In genomic region chr10:94320285-94320914, GRCh38 we compare ENCODE assay signal across 8 cellular contexts. TPM values are rescaled to one million over a fixed set of nuclear protein-coding genes. Genes with fewer than 3 reads are reported as not detected.
A peak's percentile ranks its signal among the peaks of the same experiment; 100 is the strongest.
DNase-seq lines count a peak whose midpoint lies in the region; ATAC-seq, FAIRE-seq and TF ChIP-seq lines count a peak whose summit lies in the region.

No MANE protein-coding gene starts in this region.

- no peak overlapping the region for H3K23ac ChIP-seq in H1 (ENCODE audit: insufficient read length)

- no peak overlapping the region for H3K4me2 ChIP-seq in H1 (ENCODE audit: insufficient read depth in 1 of 2, low read depth in 2 of 2, low read length in 2 of 2)

- H3K4me1 Mint-ChIP-seq in mesothelial cell of epicardium: no peaks in the 10 kb centered on the region

- TF ChIP-seq RAD21 in H1 (IDR thresholded peaks at IDR 0.05 in 1 of 2, conservative IDR thresholded peaks at IDR 0.05 in 1 of 2; ENCODE audit: low read depth in 2 of 2, low read length in 2 of 2): peak; percentile 83

- H3K79me1 ChIP-seq in H1 (ENCODE audit: low read depth, low read length): no peaks in the 10 kb centered on the region

- H2BK20ac ChIP-seq in H1 (ENCODE audit: low read length): no peak overlapping the region

- no peak overlapping the region for H3K56ac ChIP-seq in H1 (replicated peaks; ENCODE audit: insufficient read length, low read depth, low read length)

- DNase-seq in D341Med (ENCODE audit: low spot score) (peak; percentile 54), NCI-H774 (lab: John Stamatoyannopoulos, UW) (peak; percentile 1), H1 (ENCODE audit: low read depth in 1 of 2, low spot score in 2 of 2) (peak; percentile 41 to 83), mesothelial cell of epicardium (ENCODE audit: low spot score in 2 of 2, unreplicated experiment in 2 of 2) (peak; percentile 46 to 72), mesenteric fat pad (ENCODE audit: low spot score) (no peak)
- DNase-seq in activated CD8-positive, alpha-beta memory T cell treated with anti-CD3 and anti-CD28 coated beads for 1 hour (ENCODE audit: extremely low read depth in 1 of 2, low read depth in 1 of 2): peak; percentile 21 to 49
- DNase-seq in stimulated activated CD8-positive, alpha-beta memory T cell treated with anti-CD3 and anti-CD28 coated beads, Interleukin-4, amount 100 ng/mL, for 24 hours (ENCODE audit: low read depth): peak; percentile 35

- H3K14ac ChIP-seq in H1 (ENCODE audit: insufficient read length): no peak overlapping the region

- no peak overlapping the region for H3K4me3 ChIP-seq in H1 (ENCODE audit: extremely low read depth in 1 of 4, insufficient read depth in 2 of 4, low read depth in 3 of 4, low read length in 4 of 4)

- no peak overlapping the region for H2AFZ ChIP-seq in H1 (ENCODE audit: low read length)

- H4K91ac ChIP-seq in H1 (replicated peaks; ENCODE audit: insufficient read length, low read length): no peak overlapping the region

- no peak overlapping the region for H4K8ac ChIP-seq in H1 (ENCODE audit: extremely low read depth, insufficient read depth, low read length)

- no peak for FAIRE-seq in H1 (lab: Jason Lieb, UNC)

- H3K27ac ChIP-seq in H1 (ENCODE audit: low read depth, low read length): no peak overlapping the region

- no peak overlapping the region for H3K9ac ChIP-seq in H1 (replicated peaks in 1 of 4; ENCODE audit: extremely low read depth in 1 of 4, low read depth in 3 of 4, low read length in 3 of 4)

- H3K9me3 Mint-ChIP-seq in mesothelial cell of epicardium: no peaks in the 10 kb centered on the region

- no peak overlapping the region for H2AK5ac ChIP-seq in H1 (ENCODE audit: low read depth, low read length)

- no peaks in the 10 kb centered on the region for H3K23me2 ChIP-seq in H1 (ENCODE audit: low read depth, low read length)

- no peak overlapping the region for H3K4ac ChIP-seq in H1 (replicated peaks; ENCODE audit: insufficient read length, low read depth, low read length)

- H3K36me3 ChIP-seq in H1 (ENCODE audit: control insufficient read depth in 2 of 4, insufficient read depth in 4 of 4, low read length in 3 of 4): peaks cover 0 to 6% (median 1%) of the 10 kb centered on the region in 4 experiments; a peak in 3 of 8 replicates

- no peak overlapping the region for H2BK12ac ChIP-seq in H1 (ENCODE audit: low read depth, low read length)

- no peak overlapping the region for H2BK5ac ChIP-seq in H1 (ENCODE audit: low read depth, low read length)

- no peaks in the 10 kb centered on the region for H3K79me2 ChIP-seq in H1 (ENCODE audit: control insufficient read depth in 1 of 2, insufficient read depth in 2 of 2, low read length in 2 of 2)

- H3K4me1 ChIP-seq in H1 (replicated peaks in 1 of 4; ENCODE audit: control insufficient read depth in 3 of 4, insufficient read depth in 4 of 4, low read length in 3 of 4): peaks cover 0 to 2% (median 0%) of the 10 kb centered on the region in 4 experiments; a peak in 1 of 7 replicates

- POLR2A ChIA-PET in H1 (lab: Charles Lee; ENCODE audit: partially characterized antibody): interaction anchor here (0.5 to 1.3 kb wide), 4 partner anchors 10 to 49 kb away, joined by 3 read pairs; no protein-coding TSS in a partner anchor

- peak; percentile 60 for ATAC-seq in HG02885 (IDR thresholded peaks at IDR 0.05; ENCODE audit: poor library complexity, unreplicated experiment)

- 30% methylated on average over 2 of the region's 2 CpGs; no CpG with 5 or more reads in 1 of the 2 experiments for WGBS in H1 (ENCODE audit: extremely low coverage in 1 of 2, insufficient coverage in 1 of 2, insufficient read length in 1 of 2, insufficient replicate concordance in 2 of 2, low coverage in 1 of 2, low lambda C conversion rate in 2 of 2, missing lambda C conversion rate in 1 of 2), 2 experiments

- H3K27me3 ChIP-seq in H1 (replicated peaks in 1 of 4; ENCODE audit: control insufficient read depth in 3 of 4, extremely low read depth in 1 of 4, insufficient read depth in 3 of 4, low read length in 3 of 4): no peaks in the 10 kb centered on the region

- peaks cover 20% of the 10 kb centered on the region for H3K36me3 Mint-ChIP-seq in mesothelial cell of epicardium

- no peak for TF ChIP-seq POLR2A in H1 (IDR thresholded peaks at IDR 0.05; ENCODE audit: control extremely low read depth in 1 of 2, low read depth in 2 of 2, low read length in 2 of 2)

- H3K18ac ChIP-seq in H1 (ENCODE audit: extremely low read depth, low read length): no peak overlapping the region

- H4K5ac ChIP-seq in H1 (ENCODE audit: insufficient read length, low read depth, low read length): no peak overlapping the region

- no peak overlapping the region for H2BK15ac ChIP-seq in H1 (ENCODE audit: low read length)

- H2BK120ac ChIP-seq in H1 (replicated peaks; ENCODE audit: low read depth, low read length): no peak overlapping the region

- no peaks in the 10 kb centered on the region for H3K27me3 Mint-ChIP-seq in mesothelial cell of epicardium (ENCODE audit: low read depth)

- CTCF ChIA-PET in H1 (lab: Charles Lee; ENCODE audit: partially characterized antibody): interaction anchor here (0.6 to 4.5 kb wide), 51 partner anchors 8 to 809 kb away, joined by 3 to 48 read pairs (median 4); partner anchors contain the start of gene NOC3L

- H4K20me1 ChIP-seq in H1 (replicated peaks in 1 of 2; ENCODE audit: control insufficient read depth in 1 of 2, insufficient read depth in 2 of 2, low read length in 2 of 2): peaks cover 0 to 1% of the 10 kb centered on the region in 2 experiments

- no peaks in the 10 kb centered on the region for H3K9me3 ChIP-seq in H1 (ENCODE audit: insufficient read depth in 2 of 2, low read depth in 1 of 2, low read length in 1 of 2)

- TF ChIP-seq EP300 in H1 (IDR thresholded peaks at IDR 0.05; ENCODE audit: borderline replicate concordance in 1 of 2, low read depth in 2 of 2, low read length in 2 of 2): no peak

- TF ChIP-seq CTCF in H1 (IDR thresholded peaks at IDR 0.05; ENCODE audit: control extremely low read depth in 1 of 3, insufficient read depth in 1 of 3, low read depth in 1 of 3, low read length in 3 of 3) (peak; percentile 33 to 79 (median 68)), mesothelial cell of epicardium (IDR thresholded peaks at IDR 0.05; ENCODE audit: unreplicated experiment) (peak; percentile 93)

- H3K27ac Mint-ChIP-seq in mesothelial cell of epicardium: no peak overlapping the region

- H3K4me3 Mint-ChIP-seq in mesothelial cell of epicardium: no peak overlapping the region

TF ChIP-seq in H1, 55 proteins besides CTCF, POLR2A, EP300 and RAD21:
- no peak for TF ChIP-seq RBBP5 (IDR thresholded peaks at IDR 0.05; ENCODE audit: borderline replicate concordance, low read depth, low read length)
- TF ChIP-seq TEAD4 (IDR thresholded peaks at IDR 0.05; ENCODE audit: low read depth, low read length): peak; percentile 59

RNA-seq across cellular contexts. Expression of gene NOC3L, which starts 42.3 kb away (rescaled TPM):
- total RNA-seq in H1 (2021; fragmentation: NEBNext Ultra II Directional; extraction: Animal tissue kit (Norgen Biotek cat#: 25700)): 34.3 and 39.1 TPM in 2 replicates
- 4.1 and 7.1 TPM in 2 replicates for polyA plus RNA-seq in H1 (2011; rRNA removed)
- 9.1 TPM for polyA plus RNA-seq in H1 (2011; cell fraction: cytosol; rRNA removed)
- 9.6 TPM for polyA plus RNA-seq in H1 (2011; cell fraction: nucleus; rRNA removed)
- 10.0 to 25.8 TPM (median 12.1 TPM) in 4 replicates for polyA plus RNA-seq in H1 (2012, experiment 1 of 2)
- 1.6 TPM for polyA plus RNA-seq in H1 (2012, experiment 2 of 2)
- polyA plus RNA-seq in H1 (2013, experiment 1 of 2): 26.6 TPM
- polyA plus RNA-seq in H1 (2013, experiment 2 of 2): 24.9 TPM
- polyA minus RNA-seq in H1 (2011; rRNA and poly(A)+ RNA removed): 26.0 and 30.0 TPM in 2 replicates
- 10.9 TPM for polyA minus RNA-seq in H1 (2011; cell fraction: cytosol; rRNA and poly(A)+ RNA removed)
- polyA minus RNA-seq in H1 (2011; cell fraction: nucleus; rRNA and poly(A)+ RNA removed): 47.2 TPM
- 23.7 to 26.2 TPM (median 25.5 TPM) in 3 replicates for total RNA-seq in mesothelial cell of epicardium
- total RNA-seq in mesenteric fat pad: 22.2 TPM
